In the genomic region with DNA sequence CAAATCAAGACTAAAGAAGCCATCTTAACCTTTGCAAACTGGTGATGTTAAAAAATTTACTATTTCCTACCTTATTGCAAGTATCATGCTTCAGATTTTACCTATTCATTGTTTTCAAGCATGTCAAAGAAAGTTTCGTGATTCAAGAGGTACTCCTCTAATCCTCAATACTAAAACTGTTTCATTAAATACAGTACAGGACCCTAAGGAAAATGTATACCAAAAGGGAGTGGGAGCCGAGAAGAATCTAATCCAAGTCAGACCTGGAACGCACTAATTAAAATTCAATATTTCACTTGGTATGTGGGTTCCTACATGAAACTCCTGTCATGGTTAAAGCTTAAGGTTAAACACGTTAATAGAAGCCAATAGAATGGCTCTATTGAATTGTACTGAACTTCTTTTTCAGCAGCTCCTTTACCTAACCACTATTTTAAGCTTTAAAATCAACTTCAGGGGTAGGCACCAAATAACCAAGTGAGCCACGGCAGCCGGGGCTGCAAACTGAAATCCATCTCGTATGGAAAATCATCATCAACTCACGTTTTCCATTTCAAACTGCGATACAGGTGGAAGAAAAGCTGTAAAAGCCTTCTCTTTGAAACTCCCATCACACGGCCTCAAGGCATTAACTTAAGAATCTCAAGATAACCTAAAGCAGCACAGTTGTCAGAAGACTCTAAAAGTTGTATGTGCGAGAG, we compare ENCODE assay signal across 8 cellular contexts.
DNase-seq lines count a peak whose midpoint lies in the region; ATAC-seq and TF ChIP-seq lines count a peak whose summit lies in the region.

No MANE protein-coding gene starts in this region.

- H3K23ac ChIP-seq in mesenchymal stem cell (ENCODE audit: low read length in 2 of 2) = no peak overlapping the region

- in situ Hi-C loops in mammary epithelial cell (cut with MboI; ENCODE audit: low sequenced_read_pairs in 2 of 2) = no loop called here

- WGBS in mammary epithelial cell (ENCODE audit: low coverage, missing lambda C conversion rate) = 2% methylated on average over 11 of the region's 11 CpGs
- WGBS in mesenchymal stem cell = 32% methylated on average over 8 of the region's 11 CpGs

- CTCF ChIA-PET in mammary epithelial cell (lab: Charles Lee; ENCODE audit: low non-redundant PET) = interaction anchor here (0.6 kb wide), 1 partner anchor 147 kb away, joined by 5 read pairs; no protein-coding TSS in a partner anchor

- TSS peak; percentile 27 for BruUV-seq in mammary epithelial cell (replicated peaks; lab: Mats Ljungman, UMichigan)

- H3K27ac ChIP-seq in mammary epithelial cell (ENCODE audit: insufficient read depth, low read depth, low read length) (peak overlapping the region; percentile 73), mesenchymal stem cell (ENCODE audit: low read length, poor library complexity, severe bottlenecking) (peak overlapping the region; percentile 89), tibial artery (peak overlapping the region; percentile 79 to 91)

- dilution Hi-C loops in mammary epithelial cell (cut with HindIII; ENCODE audit: low sequenced_read_pairs) = no loop called here

- H3K79me2 ChIP-seq in mammary epithelial cell (ENCODE audit: insufficient read depth, low read length) = peaks cover 33% of the 10 kb centered on the region

- intact Hi-C loops in mammary epithelial cell (cut with micrococcal nuclease) (loop anchor here (5.0 to 10.0 kb wide), 2 partner anchors 166 to 186 kb away; no protein-coding TSS in a partner anchor), tibial artery (cut with DNase I; ENCODE audit: low total_unique reads) (loop anchor here (5.0 kb wide), 1 partner anchor 186 kb away; no protein-coding TSS in a partner anchor)

- H3K9me3 ChIP-seq in mammary epithelial cell (replicated peaks; ENCODE audit: insufficient read depth, low read length) (no peaks in the 10 kb centered on the region), mesenchymal stem cell (ENCODE audit: control insufficient read depth, low read length) (no peaks in the 10 kb centered on the region), tibial artery (no peaks in the 10 kb centered on the region)

- H2AFZ ChIP-seq in mammary epithelial cell (ENCODE audit: low read depth, low read length) = peak overlapping the region; percentile 92
- no peak overlapping the region for H2AFZ ChIP-seq in mesenchymal stem cell (ENCODE audit: low read depth, low read length)

- H2AK5ac ChIP-seq in mesenchymal stem cell (ENCODE audit: low read length, severe bottlenecking) = peak overlapping the region; percentile 6

- no peaks in the 10 kb centered on the region for H4K20me1 ChIP-seq in mammary epithelial cell (ENCODE audit: insufficient read depth, low read length)

- H3K4me3 ChIP-seq in mammary epithelial cell (replicated peaks in 1 of 3; ENCODE audit: insufficient read depth in 1 of 3, low read depth in 2 of 3, low read length in 3 of 3) (peak overlapping the region; percentile 77 to 92 (median 91)), mesenchymal stem cell (ENCODE audit: insufficient read depth in 1 of 2, low read depth in 1 of 2, low read length in 2 of 2) (peak overlapping the region; percentile 71 to 90), tibial artery (peak overlapping the region; percentile 74 to 88)

- no peak overlapping the region for H3K18ac ChIP-seq in mesenchymal stem cell (ENCODE audit: low read depth in 1 of 2, low read length in 2 of 2)

- H2BK5ac ChIP-seq in mesenchymal stem cell (ENCODE audit: low read depth, low read length, poor library complexity, severe bottlenecking) = no peak overlapping the region

- peak; percentile 16 for DNase-seq in NCI-H1092 treated with DMSO at 0.1 percent for 48 hours (lab: John Stamatoyannopoulos, UW)
- no peak for DNase-seq in NCI-H1092 (lab: John Stamatoyannopoulos, UW)
- peak; percentile 15 for DNase-seq in RPMI8226
- peak; percentile 16 for DNase-seq in mammary epithelial cell
- DNase-seq in mesenchymal stem cell = peak; percentile 35
- no peak for DNase-seq in tibial artery
- DNase-seq in germinal center (ENCODE audit: low spot score) = no peak

- H3K4ac ChIP-seq in mesenchymal stem cell (ENCODE audit: low read depth in 1 of 2, low read length in 2 of 2) = no peak overlapping the region

- TF ChIP-seq CTCF in mammary epithelial cell (conservative IDR thresholded peaks at IDR 0.05 in 1 of 2, IDR thresholded peaks at IDR 0.05 in 1 of 2; ENCODE audit: extremely low read depth in 1 of 2, insufficient read depth in 1 of 2, low read depth in 1 of 2, low read length in 2 of 2) = no peak
- TF ChIP-seq CTCF in tibial artery (IDR thresholded peaks at IDR 0.05) = no peak

- H3K4me2 ChIP-seq in mammary epithelial cell (ENCODE audit: insufficient read depth, low read depth, low read length) (peak overlapping the region; percentile 96), mesenchymal stem cell (ENCODE audit: low read length, poor library complexity, severe bottlenecking) (peak overlapping the region; percentile 91)

- peaks cover 10% of the 10 kb centered on the region for H3K4me1 ChIP-seq in mammary epithelial cell (ENCODE audit: insufficient read depth, low read length)
- H3K4me1 ChIP-seq in mesenchymal stem cell (ENCODE audit: control insufficient read depth, insufficient read depth, low read depth, low read length) = peaks cover 4% of the 10 kb centered on the region
- peaks cover 0 to 18% (median 4%) of the 10 kb centered on the region in 4 donors for H3K4me1 ChIP-seq in tibial artery

- no peak overlapping the region for H2BK120ac ChIP-seq in mesenchymal stem cell (ENCODE audit: low read depth, low read length)

- peak overlapping the region; percentile 84 for H3K9ac ChIP-seq in mammary epithelial cell (ENCODE audit: insufficient read depth, low read length)
- peak overlapping the region; percentile 94 for H3K9ac ChIP-seq in mesenchymal stem cell (ENCODE audit: low read length)

- no peak overlapping the region for H3K14ac ChIP-seq in mesenchymal stem cell (ENCODE audit: low read length in 2 of 2)

- no peak overlapping the region for H4K91ac ChIP-seq in mesenchymal stem cell (ENCODE audit: low read length)

- H3K79me1 ChIP-seq in mesenchymal stem cell (replicated peaks; ENCODE audit: low read length, poor library complexity, severe bottlenecking) = peaks cover 22% of the 10 kb centered on the region

- H4K8ac ChIP-seq in mesenchymal stem cell (ENCODE audit: low read length) = no peak overlapping the region

- no peaks in the 10 kb centered on the region for H3K36me3 ChIP-seq in mammary epithelial cell (ENCODE audit: insufficient read depth, low read length)
- H3K36me3 ChIP-seq in mesenchymal stem cell (ENCODE audit: control insufficient read depth in 1 of 2, insufficient read depth in 2 of 2, low read depth in 1 of 2, low read length in 2 of 2) = no peaks in the 10 kb centered on the region
- H3K36me3 ChIP-seq in tibial artery = no peaks in the 10 kb centered on the region

- no peak overlapping the region for H2BK12ac ChIP-seq in mesenchymal stem cell (ENCODE audit: low read length in 2 of 2)

- H3K27me3 ChIP-seq in mammary epithelial cell (ENCODE audit: insufficient read depth, low read length) (no peaks in the 10 kb centered on the region), mesenchymal stem cell (ENCODE audit: control insufficient read depth in 1 of 2, insufficient read depth in 1 of 2, low read length in 2 of 2) (no peaks in the 10 kb centered on the region), tibial artery (no peaks in the 10 kb centered on the region)

- ATAC-seq in GM19035 (IDR thresholded peaks at IDR 0.05; ENCODE audit: unreplicated experiment) = no peak

- H2BK15ac ChIP-seq in mesenchymal stem cell (ENCODE audit: low read depth, poor library complexity, severe bottlenecking) = no peak overlapping the region

Comparison
In these comparisons a context has a peak if more than half of its experiments do, and no peak if none do; other contexts are left out.
1. DNase-seq: peak in NCI-H1092 treated with DMSO at 0.1 percent for 48 hours (single experiment), RPMI8226 (single experiment), mammary epithelial cell (single experiment) and mesenchymal stem cell (single experiment); none in NCI-H1092 (single experiment), tibial artery (0 of 2) and germinal center (single experiment).
2. Peak in every context shown above with its lines, with median percentiles within 50 percentile points of each other: H3K27ac ChIP-seq and H3K4me3 ChIP-seq.